Comparison of ENCODE assay signal across 12 cellular contexts in the genomic region with DNA sequence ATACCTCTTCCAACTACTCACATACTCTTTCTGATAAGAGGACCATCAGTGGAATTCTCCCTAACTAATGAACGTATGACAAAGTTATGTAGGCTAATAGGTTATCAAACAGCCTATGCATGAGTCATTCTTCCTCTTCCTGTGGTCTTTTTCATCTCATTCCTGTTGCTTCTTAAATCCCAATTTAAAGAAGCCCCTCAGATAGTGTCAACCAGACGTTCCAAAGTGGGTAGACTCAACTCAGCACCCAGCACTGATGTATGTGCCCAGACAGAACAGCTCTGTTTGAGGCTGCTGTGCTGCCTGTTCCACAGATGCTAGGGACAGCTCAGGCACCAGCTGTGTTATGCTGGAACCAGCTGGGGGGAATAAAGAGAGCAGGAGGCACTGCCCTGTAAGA. TPM values are rescaled to one million over a fixed set of nuclear protein-coding genes. Genes with fewer than 3 reads are reported as not detected.
DNase-seq lines count a peak whose midpoint lies in the region; ATAC-seq, FAIRE-seq and TF ChIP-seq lines count a peak whose summit lies in the region.
"Had no signal": no experiment of that assay in that cellular context is flagged by ENCODE, and none has a peak within 500 bp of the region (broad histone marks: within the 10 kb centered on the region; RNA-seq: fewer than 3 reads in every experiment).

No MANE protein-coding gene starts in this region.

- H2AFZ ChIP-seq in GM12878 (ENCODE audit: control insufficient read depth, low read depth, low read length), result no peak overlapping the region
- H2AFZ ChIP-seq: parathyroid adenoma had no signal

- in situ Hi-C loops in GM12878 (cut with MboI), result no loop called here

- FAIRE-seq in GM12878 (lab: Jason Lieb, UNC) (no peak), frontal cortex (lab: Jason Lieb, UNC) (no peak)
- FAIRE-seq: islet of Langerhans had no signal

- peaks cover 12% of the 10 kb centered on the region for H3K4me1 ChIP-seq in BLaER1
- peaks cover 12% of the 10 kb centered on the region for H3K4me1 ChIP-seq in GM12878 (ENCODE audit: control insufficient read depth, insufficient read depth, low read length)
- H3K4me1 ChIP-seq: parathyroid adenoma had no signal

- RAD21 ChIA-PET in GM12878 (lab: Charles Lee; ENCODE audit: unreplicated experiment), result interaction anchor here (1.1 to 1.6 kb wide), 5 partner anchors 8 to 319 kb away, joined by 3 to 6 read pairs (median 4); no protein-coding TSS in a partner anchor

- no peak overlapping the region for H3K9ac ChIP-seq in BLaER1
- H3K9ac ChIP-seq in GM12878 (ENCODE audit: control insufficient read depth, insufficient read depth, low read length), result no peak overlapping the region
- H3K9ac ChIP-seq: parathyroid adenoma, SK-N-SH had no signal

- H3K4me3 Mint-ChIP-seq in CD4-positive, alpha-beta T cell, result no peak overlapping the region

- TF ChIP-seq CTCF in GM12878 (IDR thresholded peaks at IDR 0.05 in 2 of 3, conservative IDR thresholded peaks at IDR 0.05 in 1 of 3; ENCODE audit: control insufficient read depth in 2 of 3, extremely low read depth in 1 of 3, insufficient read depth in 1 of 3, low read depth in 3 of 3, low read length in 3 of 3), result no peak
- TF ChIP-seq CTCF in CD4-positive, alpha-beta T cell (IDR thresholded peaks at IDR 0.05), result no peak

- H3K4me1 Mint-ChIP-seq in CD4-positive, alpha-beta T cell (ENCODE audit: low read depth), result peaks cover 58% of the 10 kb centered on the region

- H3K9me3 ChIP-seq in BLaER1 (no peaks in the 10 kb centered on the region), GM12878 (replicated peaks; ENCODE audit: control insufficient read depth, insufficient read depth, low read length) (no peaks in the 10 kb centered on the region; the same call in 2 of the 3 replicates)
- H3K9me3 ChIP-seq in CD4-positive, alpha-beta T cell (ENCODE audit: control insufficient read depth, low read length), result no peaks in the 10 kb centered on the region
- H3K9me3 ChIP-seq: SK-N-SH had no signal

- CTCF ChIA-PET in GM12878 (lab: Yijun Ruan, JAX), result no interaction called here
- CTCF ChIA-PET in CD4-positive, alpha-beta T cell (lab: Charles Lee), result no interaction called here

- no peaks in the 10 kb centered on the region for H3K79me2 ChIP-seq in GM12878 (ENCODE audit: control insufficient read depth, insufficient read depth, low read length)
- H3K79me2 ChIP-seq: parathyroid adenoma had no signal

- no peak for TF ChIP-seq EP300 in GM12878 (IDR thresholded peaks at IDR 0.05; ENCODE audit: borderline replicate concordance in 1 of 2, control insufficient read depth in 1 of 2, low read depth in 2 of 2, low read length in 2 of 2)

- no peaks in the 10 kb centered on the region for H3K27me3 Mint-ChIP-seq in CD4-positive, alpha-beta T cell

- H4K20me1 ChIP-seq in BLaER1 (no peaks in the 10 kb centered on the region), GM12878 (ENCODE audit: control insufficient read depth, insufficient read depth) (no peaks in the 10 kb centered on the region)

- H3K36me3 ChIP-seq in BLaER1 (no peaks in the 10 kb centered on the region), GM12878 (ENCODE audit: control insufficient read depth in 2 of 2, insufficient read depth in 2 of 2, low read length in 1 of 2) (no peaks in the 10 kb centered on the region)

- H3K36me3 Mint-ChIP-seq in CD4-positive, alpha-beta T cell (ENCODE audit: low read depth), result no peaks in the 10 kb centered on the region

- H3K4me3 ChIP-seq in BLaER1 (no peak overlapping the region), GM12878 (no peak overlapping the region)

- no peaks in the 10 kb centered on the region for H3K27me3 ChIP-seq in BLaER1
- peaks cover 0 to 3% of the 10 kb centered on the region in 2 experiments; a peak in 1 of 4 replicates for H3K27me3 ChIP-seq in GM12878 (replicated peaks in 1 of 2; ENCODE audit: control insufficient read depth in 2 of 2, insufficient read depth in 2 of 2, low read length in 1 of 2)
- H3K27me3 ChIP-seq in CD4-positive, alpha-beta T cell (ENCODE audit: control insufficient read depth, insufficient read depth, low read length), result no peaks in the 10 kb centered on the region

- H3K9me3 Mint-ChIP-seq in CD4-positive, alpha-beta T cell, result no peaks in the 10 kb centered on the region

- no peak overlapping the region for H3K27ac Mint-ChIP-seq in CD4-positive, alpha-beta T cell

- H3K4me2 ChIP-seq in BLaER1 (peak overlapping the region; percentile 41; the same call in 1 of the 2 replicates), GM12878 (ENCODE audit: control insufficient read depth, insufficient read depth) (no peak overlapping the region)
- H3K4me2 ChIP-seq: SK-N-SH had no signal

- no peak for TF ChIP-seq POLR2A in GM12878 (IDR thresholded peaks at IDR 0.05; ENCODE audit: low read depth, low read length)

- H3K27ac ChIP-seq in BLaER1 (no peak overlapping the region), GM12878 (ENCODE audit: control insufficient read depth, insufficient read depth) (no peak overlapping the region)
- no peak overlapping the region for H3K27ac ChIP-seq in CD4-positive, alpha-beta T cell (ENCODE audit: low read depth, low read length)
- H3K27ac ChIP-seq: parathyroid adenoma had no signal

- TF ChIP-seq RAD21 in GM12878 (IDR thresholded peaks at IDR 0.05; ENCODE audit: insufficient read depth, low read depth, low read length), result no peak

- intact Hi-C loops in GM12878 (cut with micrococcal nuclease; ENCODE audit: unreplicated experiment), result no loop called here
- intact Hi-C loops in CD4-positive, alpha-beta T cell (cut with DNase I, micrococcal nuclease), result loop anchor here in 1 of 2 experiments (5.0 kb wide), 1 partner anchor 47 kb away; no protein-coding TSS in a partner anchor

- BruUV-seq in GM12878 (replicated peaks; lab: Mats Ljungman, UMichigan), result no TSS peak

- SMC1A ChIA-PET in GM12878 (lab: Charles Lee; ENCODE audit: uncharacterized antibody, unreplicated experiment), result interaction anchor here (0.9 to 18.7 kb wide), 5 partner anchors 9 to 147 kb away, joined by 3 to 400 read pairs (median 4); no protein-coding TSS in a partner anchor

- DNase-seq in GM12878 (ENCODE audit: low read depth, low spot score), result no peak
- DNase-seq in frontal cortex (ENCODE audit: low spot score in 2 of 2), result no peak
- no peak for DNase-seq in CD4-positive, alpha-beta T cell
- DNase-seq in HuH-7 (ENCODE audit: low spot score), result no peak
- no peak for DNase-seq in CD1c-positive myeloid dendritic cell (ENCODE audit: extremely low spot score)
- DNase-seq: NCI-H345, SK-N-SH had no signal

- WGBS in GM12878 (ENCODE audit: insufficient coverage, insufficient replicate concordance, low lambda C conversion rate, missing lambda C conversion rate), result 11% methylated on average over 2 of the region's 2 CpGs

- POLR2A ChIA-PET in GM12878 (lab: Charles Lee), result interaction anchor here (1.5 kb wide), 1 partner anchor 42 kb away, joined by 3 read pairs; no protein-coding TSS in a partner anchor
- POLR2A ChIA-PET in CD4-positive, alpha-beta T cell (lab: Charles Lee), result no interaction called here

- peak; percentile 3 for ATAC-seq in GM19043 (IDR thresholded peaks at IDR 0.05; ENCODE audit: low read depth, unreplicated experiment)
- ATAC-seq in HG03066 (IDR thresholded peaks at IDR 0.05; ENCODE audit: low read depth, unreplicated experiment), result peak; percentile 25
- peak; percentile 66 for ATAC-seq in GM12878
- no peak for ATAC-seq in CD4-positive, alpha-beta T cell (ENCODE audit: poor library complexity)

TF ChIP-seq in GM12878, 131 proteins besides CTCF, POLR2A, EP300 and RAD21:
- no peak for TF ChIP-seq KAT2A (conservative IDR thresholded peaks at IDR 0.05; ENCODE audit: control insufficient read depth, low read depth, low read length)
- TF ChIP-seq IKZF2 (IDR thresholded peaks at IDR 0.05), result peak; percentile 16 to 43; a peak in 2 of 4 replicates
- TF ChIP-seq GATAD2B (conservative IDR thresholded peaks at IDR 0.05; ENCODE audit: low read depth), result 0 out of 2 replicates have a peak, but pooled peaks have one; percentile 21
- 0 out of 2 replicates have a peak, but pooled peaks have one; percentile 39 for TF ChIP-seq TCF7 (IDR thresholded peaks at IDR 0.05; ENCODE audit: borderline replicate concordance)
- TF ChIP-seq IKZF1 (conservative IDR thresholded peaks at IDR 0.05), result peak; percentile 62; the same call in 1 of the 2 replicates
- TF ChIP-seq ATF7 (IDR thresholded peaks at IDR 0.05; ENCODE audit: low read depth), result 0 out of 2 replicates have a peak, but pooled peaks have one; percentile 12
- peak; percentile 45; the same call in 1 of the 2 replicates for TF ChIP-seq DPF2 (IDR thresholded peaks at IDR 0.05)
- no peak for TF ChIP-seq KDM1A (IDR thresholded peaks at IDR 0.05; ENCODE audit: borderline replicate concordance)

RNA-seq across cellular contexts. Expression of a gene that starts 52.6 kb away (rescaled TPM):
- 345 and 356 TPM in 2 replicates for total RNA-seq in GM12878 (2013; cell fraction: nucleolus; rRNA removed)
- 53.3 and 59.5 TPM in 2 replicates for total RNA-seq in GM12878 (2014; rRNA removed)
- total RNA-seq in GM12878 (2014; rRNA removed; fragmentation: Illumina TruSeq; extraction: Trizol), result 47.2 and 48.7 TPM in 2 replicates
- total RNA-seq in GM12878 (2021), result 45.9 and 49.6 TPM in 2 replicates
- 11.9 TPM for polyA plus RNA-seq in GM12878 (2011; ENCODE audit: low read depth)
- polyA plus RNA-seq in GM12878 (2011; rRNA removed), result 489 and 749 TPM in 2 replicates
- 908 and 922 TPM in 2 replicates for polyA plus RNA-seq in GM12878 (2011; cell fraction: cytosol; rRNA removed)
- polyA plus RNA-seq in GM12878 (2011; cell fraction: nucleus; rRNA removed), result 473 and 829 TPM in 2 replicates
- polyA plus RNA-seq in GM12878 (2012), result 11.9 and 13.5 TPM in 2 replicates
- polyA plus RNA-seq in GM12878 (2014; fragmentation: Illumina TruSeq; extraction: Trizol), result 69.2 and 78.8 TPM in 2 replicates
- 10 to 100 TPM; 31.1 to 32.3 TPM for polyA plus RNA-seq in GM12878 (2014; fragmentation: Nextera tagmentation; extraction: Ambion mirVana)
- 56.7 and 65.7 TPM in 2 replicates for polyA plus RNA-seq in GM12878 (2014; rRNA removed)
- 10 to 100 TPM; 52.1 to 55.7 TPM for polyA plus RNA-seq in GM12878 (2016; fragmentation: Nextera tagmentation; extraction: Ambion mirVana)
- 1,227 and 1,449 TPM in 2 replicates for polyA minus RNA-seq in GM12878 (2011; rRNA and poly(A)+ RNA removed)
- 271 and 274 TPM in 2 replicates for polyA minus RNA-seq in GM12878 (2011; cell fraction: cytosol; rRNA and poly(A)+ RNA removed)
- polyA minus RNA-seq in GM12878 (2011; cell fraction: nucleus; rRNA and poly(A)+ RNA removed), result 348 and 356 TPM in 2 replicates
- 68.5 TPM for total RNA-seq in frontal cortex
- 1,000 to 10,000 TPM; 1,661 to 1,739 TPM for total RNA-seq in CD4-positive, alpha-beta T cell

Comparison
In these comparisons a context has a peak if more than half of its experiments do, and no peak if none do; other contexts are left out.
1. RNA of a gene that starts 52.6 kb away (total RNA-seq): 1,661 to 1,739 TPM in CD4-positive, alpha-beta T cell; 68.5 TPM in frontal cortex (single experiment) and 45.9 to 356 TPM in GM12878; every median in the first group is over 4 times any median in the second.